Comparison of ENCODE assay signal across 8 cellular contexts in genomic region chr16:67993207-67994036, GRCh38. TPM values are rescaled to one million over a fixed set of nuclear protein-coding genes. Genes with fewer than 3 reads are reported as not detected.
DNase-seq lines count a peak whose midpoint lies in the region; ATAC-seq and TF ChIP-seq lines count a peak whose summit lies in the region.

No MANE protein-coding gene starts in this region.

- peak; percentile 63 for TF ChIP-seq RAD21 in SK-N-SH (IDR thresholded peaks at IDR 0.05; ENCODE audit: low read length)

- H4K20me1 ChIP-seq in SK-N-SH (ENCODE audit: insufficient read depth) = no peaks in the 10 kb centered on the region

- peak overlapping the region; percentile 66; the same call in 1 of the 2 replicates for H3K4me2 ChIP-seq in SK-N-SH

- POLR2A ChIA-PET in SK-N-SH (lab: Yijun Ruan, JAX) = no interaction called here

- H3F3A ChIP-seq in SK-N-SH (replicated peaks; ENCODE audit: insufficient read depth) = no peaks in the 10 kb centered on the region

- H3K9ac ChIP-seq in SK-N-SH = no peak overlapping the region

- H3K27me3 ChIP-seq in SK-N-SH (ENCODE audit: insufficient read depth) = no peaks in the 10 kb centered on the region
- H3K27me3 ChIP-seq in transverse colon = no peaks in the 10 kb centered on the region

- H3K4me1 ChIP-seq in SK-N-SH (ENCODE audit: control insufficient read depth in 1 of 2, insufficient read depth in 2 of 2, low read depth in 1 of 2, low read length in 1 of 2) (peaks cover 0 to 7% of the 10 kb centered on the region in 2 experiments; a peak in 1 of 4 replicates), transverse colon (peaks cover 5 to 12% (median 8%) of the 10 kb centered on the region in 4 donors)

- TF ChIP-seq EP300 in SK-N-SH (IDR thresholded peaks at IDR 0.05; ENCODE audit: borderline replicate concordance in 1 of 2, low read depth in 1 of 2, low read length in 1 of 2) (no peak), transverse colon (IDR thresholded peaks at IDR 0.05; ENCODE audit: low read depth) (no peak)

- DNase-seq in DMS53 treated with DMSO at 0.1 percent for 48 hours (lab: John Stamatoyannopoulos, UW; ENCODE audit: unreplicated experiment) = peak; percentile 44
- peak; percentile 96 for DNase-seq in SK-N-SH
- DNase-seq in activated naive CD4-positive, alpha-beta T cell treated with anti-CD3 and anti-CD28 coated beads, Interleukin-2, amount 50 U/mL, for 16 hours = peak; percentile 83
- peak; percentile 27 to 87 (median 72) for DNase-seq in head of caudate nucleus
- peak; percentile 20 to 94 (median 64) for DNase-seq in posterior cingulate gyrus
- peak; percentile 86 for DNase-seq in transverse colon

- no peaks in the 10 kb centered on the region for H3K79me2 ChIP-seq in SK-N-SH (ENCODE audit: insufficient read depth)

- peak overlapping the region in 1 of 2 experiments; percentile 56; a peak in 2 of 4 replicates for H3K4me3 ChIP-seq in SK-N-SH (ENCODE audit: low read depth in 2 of 2, low read length in 1 of 2)
- peak overlapping the region in 3 of 4 donors; percentile 17 to 43 (median 21) for H3K4me3 ChIP-seq in transverse colon

- CTCF ChIA-PET in SK-N-SH (lab: Yijun Ruan, JAX) = interaction anchor here (0.6 to 3.9 kb wide), 14 partner anchors 10 to 446 kb away, joined by 3 to 25 read pairs (median 4); no protein-coding TSS in a partner anchor

- H3K9me3 ChIP-seq in KOPT-K1 (ENCODE audit: insufficient read depth, low read length, poor library complexity, severe bottlenecking) = peaks cover 2% of the 10 kb centered on the region
- H3K9me3 ChIP-seq in SK-N-SH = no peaks in the 10 kb centered on the region
- H3K9me3 ChIP-seq in transverse colon = no peaks in the 10 kb centered on the region

- WGBS in SK-N-SH (ENCODE audit: low lambda C conversion rate) = 17% methylated on average over 30 of the region's 38 CpGs
- WGBS in transverse colon (ENCODE audit: low coverage in 1 of 2), 2 donors = 21% methylated on average over 21 of the region's 38 CpGs; no CpG with 5 or more reads in 1 of the 2 donors

- TF ChIP-seq POLR2A in transverse colon (IDR thresholded peaks at IDR 0.05) = peak; percentile 16

- H2AFZ ChIP-seq in SK-N-SH (ENCODE audit: low read depth) = peak overlapping the region; percentile 84

- H3K27ac ChIP-seq in KOPT-K1 (ENCODE audit: low read depth, low read length, poor library complexity, severe bottlenecking) (peak overlapping the region; percentile 66), SK-N-SH (ENCODE audit: low read depth in 2 of 2, low read length in 1 of 2) (no peak overlapping the region), transverse colon (peak overlapping the region; percentile 55 to 71 (median 62))

- intact Hi-C loops in head of caudate nucleus (cut with DNase I) = loop anchor here (2.0 kb wide), 1 partner anchor 47 kb away; no protein-coding TSS in a partner anchor
- intact Hi-C loops in posterior cingulate gyrus (cut with DNase I) = loop anchor here (10.0 kb wide), 1 partner anchor 231 kb away; no protein-coding TSS in a partner anchor
- intact Hi-C loops in transverse colon (cut with DNase I; ENCODE audit: low total_unique reads) = loop anchor here (1.0 kb wide), 1 partner anchor 47 kb away; no protein-coding TSS in a partner anchor

- ATAC-seq in GM21576 (IDR thresholded peaks at IDR 0.05; ENCODE audit: unreplicated experiment) = peak; percentile 62

- H3K9me2 ChIP-seq in SK-N-SH = no peaks in the 10 kb centered on the region

- TF ChIP-seq CTCF in SK-N-SH (IDR thresholded peaks at IDR 0.05) (peak; percentile 81), transverse colon (IDR thresholded peaks at IDR 0.05) (peak; percentile 94 to 100 (median 99))

- in situ Hi-C loops in transverse colon (cut with MboI; ENCODE audit: low pct_ligation_motif_present in 1 of 4, low pct_unique_long_range_greater_than_20kb in 1 of 4, low sequenced_read_pairs in 3 of 4) = loop anchor here in 1 of 4 donors (10.0 kb wide), 1 partner anchor 51 kb away; no protein-coding TSS in a partner anchor

- H3K36me3 ChIP-seq in KOPT-K1 (ENCODE audit: insufficient read depth, low read length) (no peaks in the 10 kb centered on the region), SK-N-SH (replicated peaks in 1 of 2; ENCODE audit: control insufficient read depth in 1 of 2, insufficient read depth in 2 of 2, low read length in 1 of 2) (no peaks in the 10 kb centered on the region), transverse colon (no peaks in the 10 kb centered on the region)

TF ChIP-seq in SK-N-SH, 30 proteins besides CTCF, POLR2A, EP300 and RAD21:
- peak; percentile 87 for TF ChIP-seq SMC3 (IDR thresholded peaks at IDR 0.05; ENCODE audit: low read depth, low read length)
- TF ChIP-seq FOXJ3 (CRISPR knock-in tag; IDR thresholded peaks at IDR 0.05) = no peak
- 0 out of 2 replicates have a peak, but pooled peaks have one; percentile 26 for TF ChIP-seq SIN3A (IDR thresholded peaks at IDR 0.05; ENCODE audit: borderline replicate concordance, low read depth, low read length)
TF ChIP-seq in SK-N-SH: peak in this region for 2.

RNA-seq across cellular contexts. Expression of gene DPEP2, which starts 5.9 kb away (rescaled TPM):
- not detected in 2 replicates for polyA plus RNA-seq in SK-N-SH (2012; rRNA removed)
- not detected in 2 replicates for polyA plus RNA-seq in SK-N-SH (2012; cell fraction: cytosol; rRNA removed)
- not detected in 2 replicates for polyA plus RNA-seq in SK-N-SH (2012; cell fraction: nucleus; rRNA removed)
- 1 to 10 TPM; 1.5 to 4.4 (median 1.5) TPM for total RNA-seq in transverse colon

RNA-seq across cellular contexts. Expression of gene DPEP3, which starts 13.1 kb away (rescaled TPM):
- polyA plus RNA-seq in SK-N-SH (2012; rRNA removed) = not detected in 2 replicates
- not detected in 2 replicates for polyA plus RNA-seq in SK-N-SH (2012; cell fraction: cytosol; rRNA removed)
- polyA plus RNA-seq in SK-N-SH (2012; cell fraction: nucleus; rRNA removed) = not detected in 2 replicates
- not detected for total RNA-seq in transverse colon

RNA-seq across cellular contexts. Expression of gene DPEP2NB, which starts 22.3 kb away (rescaled TPM):
- polyA plus RNA-seq in SK-N-SH (2012; rRNA removed) = not detected in 2 replicates
- not detected in 2 replicates for polyA plus RNA-seq in SK-N-SH (2012; cell fraction: cytosol; rRNA removed)
- not detected in 2 replicates for polyA plus RNA-seq in SK-N-SH (2012; cell fraction: nucleus; rRNA removed)
- not detected for total RNA-seq in transverse colon

RNA-seq across cellular contexts. Expression of gene SLC12A4, which starts 25.0 kb away (rescaled TPM):
- 54.3 and 75.8 TPM in 2 replicates for polyA plus RNA-seq in SK-N-SH (2012; rRNA removed)
- 15.0 and 24.0 TPM in 2 replicates for polyA plus RNA-seq in SK-N-SH (2012; cell fraction: cytosol; rRNA removed)
- 234 and 253 TPM in 2 replicates for polyA plus RNA-seq in SK-N-SH (2012; cell fraction: nucleus; rRNA removed)
- total RNA-seq in transverse colon = 10 to 100 TPM; 18.1 to 46.4 (median 25.4) TPM

RNA-seq across cellular contexts. Expression of gene DDX28, which starts 29.6 kb away (rescaled TPM):
- 10.8 and 12.0 TPM in 2 replicates for polyA plus RNA-seq in SK-N-SH (2012; rRNA removed)
- polyA plus RNA-seq in SK-N-SH (2012; cell fraction: cytosol; rRNA removed) = 7.0 and 10.5 TPM in 2 replicates
- polyA plus RNA-seq in SK-N-SH (2012; cell fraction: nucleus; rRNA removed) = 7.4 and 9.3 TPM in 2 replicates
- total RNA-seq in transverse colon = 10 to 100 TPM in 1 of 4 donors, 1 to 10 TPM in 3; 4.8 to 13.1 (median 6.2) TPM

Comparison
In these comparisons a context has a peak if more than half of its experiments do, and no peak if none do; other contexts are left out.
1. DNase-seq: peak in every context shown above with its lines; median percentile 96 in SK-N-SH; 86 in transverse colon; 83 in activated naive CD4-positive, alpha-beta T cell treated with anti-CD3 and anti-CD28 coated beads, Interleukin-2, amount 50 U/mL, for 16 hours; 72 in head of caudate nucleus; 64 in posterior cingulate gyrus; 44 in DMS53 treated with DMSO at 0.1 percent for 48 hours.
2. H3K27ac ChIP-seq: peak in KOPT-K1 (single experiment) and transverse colon (4 of 4); none in SK-N-SH (0 of 2).